In genomic region chr2:172556284-172557033, GRCh38 we compare ENCODE assay signal across 8 cellular contexts. TPM values are rescaled to one million over a fixed set of nuclear protein-coding genes. Genes with fewer than 3 reads are reported as not detected.
DNase-seq lines count a peak whose midpoint lies in the region; ATAC-seq and TF ChIP-seq lines count a peak whose summit lies in the region.

No MANE protein-coding gene starts in this region.

- peaks cover 15% of the 10 kb centered on the region for H3K36me3 Mint-ChIP-seq in Caco-2 (ENCODE audit: insufficient read depth, unreplicated experiment)
- peaks cover 66% of the 10 kb centered on the region for H3K36me3 Mint-ChIP-seq in activated T-helper 2 cell treated with anti-CD3 and anti-CD28 coated beads, Interferon-gamma antibody, Interleukin-2, Interleukin-4, amounts not matched to agents 10 μg/mL and 5 μg/mL and 100 μg/mL, durations not matched to agents 14 hours and 24 hours and 36 hours (ENCODE audit: low read depth)

- WGBS in testis, 2 donors = 1 to 4% methylated on average over 9 to 46 of the region's 52 CpGs

- CTCF ChIA-PET in Caco-2 (lab: Charles Lee) = interaction anchor here (0.6 kb wide), 1 partner anchor 1784 kb away, joined by 3 read pairs; no protein-coding TSS in a partner anchor
- CTCF ChIA-PET in Panc1 (lab: Charles Lee) = no interaction called here

- H3K27ac ChIP-seq in Panc1 (ENCODE audit: low read length) (peak overlapping the region; percentile 63), testis (peak overlapping the region; percentile 90 to 91)

- no peaks in the 10 kb centered on the region for H3K9me3 Mint-ChIP-seq in Caco-2 (ENCODE audit: unreplicated experiment)
- H3K9me3 Mint-ChIP-seq in activated T-helper 2 cell treated with anti-CD3 and anti-CD28 coated beads, Interferon-gamma antibody, Interleukin-2, Interleukin-4, amounts not matched to agents 10 μg/mL and 5 μg/mL and 100 μg/mL, durations not matched to agents 14 hours and 24 hours and 36 hours = no peaks in the 10 kb centered on the region

- intact Hi-C loops in Caco-2 (cut with micrococcal nuclease; ENCODE audit: unreplicated experiment) = no loop called here
- intact Hi-C loops in Panc1 (cut with micrococcal nuclease; ENCODE audit: unreplicated experiment) = no loop called here
- intact Hi-C loops in activated T-helper 2 cell treated with anti-CD3 and anti-CD28 coated beads, Interferon-gamma antibody, Interleukin-2, Interleukin-4, amounts not matched to agents 10 μg/mL and 5 μg/mL and 100 μg/mL, durations not matched to agents 14 hours and 24 hours and 36 hours (cut with micrococcal nuclease) = loop anchor here (1.0 to 10.0 kb wide), 6 partner anchors 13 to 1632 kb away; partner anchors contain the start of genes DYNC1I2, GORASP2 and HAT1
- intact Hi-C loops in testis (cut with DNase I; ENCODE audit: low total_unique reads) = no loop called here

- ATAC-seq in GM19467 (IDR thresholded peaks at IDR 0.05; ENCODE audit: unreplicated experiment) = peak; percentile 63
- peak; percentile 67 for ATAC-seq in HG03571 (IDR thresholded peaks at IDR 0.05; ENCODE audit: unreplicated experiment)
- peak; percentile 72 for ATAC-seq in Panc1

- DNase-seq in Caco-2 (peak; percentile 66 to 67), Panc1 (ENCODE audit: low read depth, low spot score) (no peak), foreskin fibroblast (peak; percentile 37 to 72), occipital lobe (lab: John Stamatoyannopoulos, UW) (peak; percentile 28), testis (peak; percentile 53)
- DNase-seq in activated T-helper 2 cell treated with anti-CD3 and anti-CD28 coated beads, Interferon-gamma antibody, Interleukin-2, Interleukin-4, amounts not matched to agents 10 μg/mL and 5 μg/mL and 100 μg/mL, durations not matched to agents 14 hours and 24 hours and 36 hours (ENCODE audit: low spot score) = peak; percentile 67

- TF ChIP-seq CTCF in Caco-2 (IDR thresholded peaks at IDR 0.05; ENCODE audit: insufficient read depth in 1 of 2, low read depth in 1 of 2, low read length in 1 of 2, severe bottlenecking in 1 of 2, unreplicated experiment in 1 of 2) (no peak), Panc1 (IDR thresholded peaks at IDR 0.05) (no peak), foreskin fibroblast (IDR thresholded peaks at IDR 0.05; ENCODE audit: low read depth, low read length) (no peak), testis (IDR thresholded peaks at IDR 0.05) (no peak)

- peaks cover 15% of the 10 kb centered on the region for H3K4me1 Mint-ChIP-seq in Caco-2 (ENCODE audit: low read depth, unreplicated experiment)
- peaks cover 47% of the 10 kb centered on the region for H3K4me1 Mint-ChIP-seq in activated T-helper 2 cell treated with anti-CD3 and anti-CD28 coated beads, Interferon-gamma antibody, Interleukin-2, Interleukin-4, amounts not matched to agents 10 μg/mL and 5 μg/mL and 100 μg/mL, durations not matched to agents 14 hours and 24 hours and 36 hours (ENCODE audit: low read depth)

- H3K4me1 ChIP-seq in Caco-2 = peaks cover 6% of the 10 kb centered on the region; the same call in 1 of the 2 replicates
- H3K4me1 ChIP-seq in Panc1 (ENCODE audit: control insufficient read depth, insufficient read depth, low read length) = peaks cover 17% of the 10 kb centered on the region
- peaks cover 5% of the 10 kb centered on the region for H3K4me1 ChIP-seq in testis

- H3K36me3 ChIP-seq in Caco-2 (ENCODE audit: control insufficient read depth, insufficient read depth, low read length) = no peaks in the 10 kb centered on the region; the same call in 1 of the 2 replicates
- no peaks in the 10 kb centered on the region; the same call in 1 of the 2 replicates for H3K36me3 ChIP-seq in Panc1 (ENCODE audit: control insufficient read depth, insufficient read depth, low read length)
- no peaks in the 10 kb centered on the region for H3K36me3 ChIP-seq in testis (ENCODE audit: low read depth, missing control alignments)

- no peak for TF ChIP-seq POLR2A in testis (IDR thresholded peaks at IDR 0.05)

- no peaks in the 10 kb centered on the region for H3K27me3 ChIP-seq in Caco-2 (replicated peaks; ENCODE audit: control insufficient read depth, insufficient read depth, low read length)
- H3K27me3 ChIP-seq in Panc1 (ENCODE audit: control insufficient read depth, insufficient read depth, low read length) = no peaks in the 10 kb centered on the region
- H3K27me3 ChIP-seq in testis = no peaks in the 10 kb centered on the region

- H3K27ac Mint-ChIP-seq in Caco-2 (ENCODE audit: unreplicated experiment) = no peak overlapping the region
- peak overlapping the region; percentile 95 for H3K27ac Mint-ChIP-seq in activated T-helper 2 cell treated with anti-CD3 and anti-CD28 coated beads, Interferon-gamma antibody, Interleukin-2, Interleukin-4, amounts not matched to agents 10 μg/mL and 5 μg/mL and 100 μg/mL, durations not matched to agents 14 hours and 24 hours and 36 hours

- H3K4me3 Mint-ChIP-seq in Caco-2 (ENCODE audit: unreplicated experiment) = peak overlapping the region; percentile 96
- peak overlapping the region; percentile 93 for H3K4me3 Mint-ChIP-seq in activated T-helper 2 cell treated with anti-CD3 and anti-CD28 coated beads, Interferon-gamma antibody, Interleukin-2, Interleukin-4, amounts not matched to agents 10 μg/mL and 5 μg/mL and 100 μg/mL, durations not matched to agents 14 hours and 24 hours and 36 hours (ENCODE audit: low read depth)

- BruUV-seq in Caco-2 (replicated peaks; lab: Mats Ljungman, UMichigan) (no TSS peak), Panc1 (replicated peaks; lab: Mats Ljungman, UMichigan) (no TSS peak)

- peak overlapping the region; percentile 88 for H3K4me3 ChIP-seq in Caco-2 (ENCODE audit: low read depth, low read length)
- H3K4me3 ChIP-seq in Panc1 (ENCODE audit: low read depth in 2 of 2, low read length in 2 of 2) = peak overlapping the region; percentile 85 to 91
- H3K4me3 ChIP-seq in foreskin fibroblast (ENCODE audit: low read depth in 1 of 2, low read length in 2 of 2) = peak overlapping the region; percentile 82 to 90
- H3K4me3 ChIP-seq in testis = peak overlapping the region; percentile 90 to 91

- in situ Hi-C loops in Panc1 (cut with HindIII; ENCODE audit: low pct_unique_long_range_greater_than_20kb, low sequenced_read_pairs) = no loop called here

- no peaks in the 10 kb centered on the region for H3K9me3 ChIP-seq in Caco-2
- no peaks in the 10 kb centered on the region for H3K9me3 ChIP-seq in Panc1 (ENCODE audit: control insufficient read depth, insufficient read depth, low read depth, low read length)
- no peaks in the 10 kb centered on the region for H3K9me3 ChIP-seq in testis

- no peaks in the 10 kb centered on the region for H3K27me3 Mint-ChIP-seq in Caco-2 (ENCODE audit: insufficient read depth, unreplicated experiment)
- H3K27me3 Mint-ChIP-seq in activated T-helper 2 cell treated with anti-CD3 and anti-CD28 coated beads, Interferon-gamma antibody, Interleukin-2, Interleukin-4, amounts not matched to agents 10 μg/mL and 5 μg/mL and 100 μg/mL, durations not matched to agents 14 hours and 24 hours and 36 hours (ENCODE audit: low read depth) = peaks cover 7% of the 10 kb centered on the region

- POLR2A ChIA-PET in Caco-2 (lab: Charles Lee) (interaction anchor here (0.5 kb wide), 1 partner anchor 126 kb away, joined by 5 read pairs; no protein-coding TSS in a partner anchor), Panc1 (lab: Charles Lee) (interaction anchor here (0.6 kb wide), 1 partner anchor 524 kb away, joined by 4 read pairs; no protein-coding TSS in a partner anchor)

RNA-seq across cellular contexts. Expression of gene PDK1, which starts 0.6 kb away (rescaled TPM):
- 10.7 and 11.0 TPM in 2 replicates for total RNA-seq in Caco-2 (2022)
- 11.7 TPM for total RNA-seq in Panc1 (2021; ENCODE audit: unreplicated experiment)
- 6.6 TPM for polyA plus RNA-seq in Panc1 (2012; ENCODE audit: insufficient read length)
- total RNA-seq in activated T-helper 2 cell treated with anti-CD3 and anti-CD28 coated beads, Interferon-gamma antibody, Interleukin-2, Interleukin-4, amounts not matched to agents 10 μg/mL and 5 μg/mL and 100 μg/mL, durations not matched to agents 14 hours and 24 hours and 36 hours = 38.9 and 44.9 TPM in 2 replicates
- 11.9 TPM for total RNA-seq in occipital lobe
- 10 to 100 TPM; 13.4 to 18.7 TPM for total RNA-seq in testis
- polyA plus RNA-seq in testis (ENCODE audit: insufficient read depth, low read depth, low replicate concordance) = 28.7 TPM
